ENCODE assay signal across 8 cellular contexts in genomic region chr6:30490031-30490876, GRCh38. TPM values are rescaled to one million over a fixed set of nuclear protein-coding genes. Genes with fewer than 3 reads are reported as not detected.
DNase-seq lines count a peak whose midpoint lies in the region; ATAC-seq, FAIRE-seq and TF ChIP-seq lines count a peak whose summit lies in the region.

No MANE protein-coding gene starts in this region.

- peak overlapping the region; percentile 76 to 92 for H3K27ac ChIP-seq in A549
- H3K27ac ChIP-seq in layer of hippocampus (ENCODE audit: low read depth, low read length) = peak overlapping the region; percentile 92

- H3K4me2 ChIP-seq in A549 (peak overlapping the region; percentile 84), Loucy (ENCODE audit: low read depth, low read length, poor library complexity, severe bottlenecking) (peak overlapping the region; percentile 99)

- no peak for FAIRE-seq in A549 (lab: Jason Lieb, UNC)

- H3K9me3 ChIP-seq in A549 (no peaks in the 10 kb centered on the region), Loucy (ENCODE audit: insufficient read depth, low read depth, low read length) (no peaks in the 10 kb centered on the region)

- H3K4me3 ChIP-seq in A549 (peak overlapping the region; percentile 90), Loucy (ENCODE audit: low read length, poor library complexity, severe bottlenecking) (peak overlapping the region; percentile 86)

- H3K9me2 ChIP-seq in Loucy (replicated peaks; ENCODE audit: low read depth, low read length) = no peaks in the 10 kb centered on the region

- ATAC-seq in A549 = peak; percentile 84 to 85
- ATAC-seq in GM19328 (IDR thresholded peaks at IDR 0.05; ENCODE audit: unreplicated experiment) = peak; percentile 24

- TF ChIP-seq CTCF in A549 (IDR thresholded peaks at IDR 0.05) (no peak), Loucy (conservative IDR thresholded peaks at IDR 0.05; ENCODE audit: low read length) (peak; percentile 25; the same call in 1 of the 2 replicates)

- H3K9ac ChIP-seq in Loucy (ENCODE audit: low read depth, low read length, poor library complexity, severe bottlenecking) = peak overlapping the region; percentile 98

- POLR2A ChIA-PET in A549 (lab: Yijun Ruan, JAX) = no interaction called here

- TF ChIP-seq EP300 in A549 (IDR thresholded peaks at IDR 0.05) = no peak

- H3K4me1 ChIP-seq in A549 = peaks cover 5% of the 10 kb centered on the region; the same call in 1 of the 3 replicates
- peaks cover 40% of the 10 kb centered on the region for H3K4me1 ChIP-seq in Loucy (ENCODE audit: insufficient read depth, low read length, poor library complexity, severe bottlenecking)

- DNase-seq in A549 (ENCODE audit: low read depth in 1 of 2, low spot score in 1 of 2) (peak in 1 of 2 experiments; percentile 38), cerebellar cortex (ENCODE audit: low spot score) (peak; percentile 39), NCI-H345 treated with DMSO at 0.1 percent for 48 hours (lab: John Stamatoyannopoulos, UW; ENCODE audit: unreplicated experiment) (no peak)
- DNase-seq in activated CD4-positive, alpha-beta T cell treated with anti-CD3 and anti-CD28 coated beads for 1 hour = peak; percentile 73
- DNase-seq in stimulated activated CD4-positive, alpha-beta T cell treated with anti-CD3 and anti-CD28 coated beads, Interleukin-2, amount 100 ng/mL, for 48 hours = peak; percentile 79 to 82

- TF ChIP-seq RAD21 in A549 (conservative IDR thresholded peaks at IDR 0.05 in 1 of 2, IDR thresholded peaks at IDR 0.05 in 1 of 2) = no peak

- H3K27me3 ChIP-seq in Loucy (ENCODE audit: insufficient read depth, low read length, poor library complexity, severe bottlenecking) = peaks cover 6% of the 10 kb centered on the region
- no peaks in the 10 kb centered on the region for H3K27me3 ChIP-seq in layer of hippocampus (ENCODE audit: control insufficient read depth, insufficient read depth, low read length)

- CTCF ChIA-PET in A549 (lab: Yijun Ruan, JAX) = interaction anchor here (1.2 to 2.2 kb wide), 4 partner anchors 9 to 51 kb away, joined by 3 to 10 read pairs (median 8); no protein-coding TSS in a partner anchor

- H3F3A ChIP-seq in Loucy (ENCODE audit: low read depth) = peaks cover 11% of the 10 kb centered on the region; the same call in 1 of the 2 replicates

- 85% methylated on average over 3 of the region's 37 CpGs for WGBS in A549 (ENCODE audit: missing lambda C conversion rate)

- H2AFZ ChIP-seq in Loucy (ENCODE audit: low read length) = no peak overlapping the region

- peaks cover 24% of the 10 kb centered on the region; the same call in 1 of the 2 replicates for H3K36me3 ChIP-seq in Loucy (ENCODE audit: insufficient read depth, low read length)

- H3K79me2 ChIP-seq in Loucy (ENCODE audit: insufficient read depth, low read length) = peaks cover 45% of the 10 kb centered on the region

- peaks cover 42% of the 10 kb centered on the region for H4K20me1 ChIP-seq in Loucy (ENCODE audit: insufficient read depth, low read length, poor library complexity, severe bottlenecking)

- TF ChIP-seq POLR2A in A549 (IDR thresholded peaks at IDR 0.05; ENCODE audit: low read length) = no peak

TF ChIP-seq in A549, 52 proteins besides CTCF, POLR2A, EP300 and RAD21:
- TF ChIP-seq NPAS2 (CRISPR knock-in tag; IDR thresholded peaks at IDR 0.05; ENCODE audit: borderline replicate concordance) (no peak), MAZ (IDR thresholded peaks at IDR 0.05; ENCODE audit: borderline replicate concordance, low read depth, low read length) (no peak), EHMT2 (IDR thresholded peaks at IDR 0.05; ENCODE audit: low read depth) (no peak), EHF (CRISPR knock-in tag; IDR thresholded peaks at IDR 0.05) (no peak), SMC3 (IDR thresholded peaks at IDR 0.05) (no peak), ATOH8 (CRISPR knock-in tag; IDR thresholded peaks at IDR 0.05; ENCODE audit: low read depth) (no peak), PHF8 (IDR thresholded peaks at IDR 0.05; ENCODE audit: borderline replicate concordance, low read depth) (no peak), KDM1A (IDR thresholded peaks at IDR 0.05; ENCODE audit: low read depth) (no peak)

RNA-seq across cellular contexts. Expression of gene HLA-E, which starts 0.9 kb away (rescaled TPM):
- polyA plus RNA-seq in A549 (2011; rRNA removed) (38.3 and 40.0 TPM in 2 replicates), A549 (2017; fragmentation: RNase III; extraction: RNeasy Plus Mini Kit Qiagen cat#74134 plus additional on column Dnase treatment) (33.6 to 41.7 TPM (median 40.3 TPM) in 3 replicates)
- polyA plus RNA-seq in A549 (2012; cell fraction: cytosol; rRNA removed) = 26.0 and 28.5 TPM in 2 replicates
- polyA plus RNA-seq in A549 (2012; cell fraction: nucleus; rRNA removed) = 37.9 and 38.5 TPM in 2 replicates
- polyA minus RNA-seq in A549 (2011; rRNA and poly(A)+ RNA removed) = 23.6 and 24.0 TPM in 2 replicates
